In the genomic region with DNA sequence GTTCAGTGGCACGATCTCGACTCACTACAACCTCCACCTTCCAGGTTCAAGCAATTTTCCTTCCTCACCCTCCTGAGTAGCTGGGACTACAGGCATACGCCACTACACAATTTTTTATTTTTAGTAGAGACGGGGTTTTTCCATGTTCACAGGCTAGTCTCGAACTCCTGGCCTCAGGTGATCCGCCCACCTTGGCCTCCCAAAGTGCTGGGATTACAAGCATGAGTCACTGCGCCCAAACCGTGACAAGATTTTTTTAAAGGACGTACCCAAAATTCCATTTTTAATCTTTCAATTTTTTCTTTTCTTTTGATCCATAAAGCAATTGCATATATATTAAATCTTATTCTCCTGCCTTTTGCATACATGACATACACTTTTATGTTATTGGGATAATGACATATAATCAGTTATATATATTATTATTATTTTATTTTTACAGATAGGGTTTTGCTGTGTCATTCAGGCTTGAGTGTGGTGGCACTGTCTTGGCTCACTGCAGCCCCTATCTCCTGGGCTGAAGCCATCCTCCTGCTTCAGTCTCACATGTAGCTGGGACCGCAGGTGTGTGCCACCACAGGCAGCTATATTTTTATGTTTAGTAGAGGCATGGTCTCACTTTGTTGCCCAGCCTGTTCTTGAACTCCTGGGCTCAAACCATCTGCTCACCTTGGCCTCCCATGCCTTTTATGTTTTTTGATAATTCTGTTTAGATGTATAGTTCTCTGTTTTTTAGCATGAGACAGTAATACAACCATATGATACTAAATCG, we compare ENCODE assay signal across 2 cellular contexts.
A peak's percentile ranks its signal among the peaks of the same experiment; 100 is the strongest.
TF ChIP-seq lines count a peak whose summit lies in the region.

No MANE protein-coding gene starts in this region.

TF ChIP-seq in HCT116, 20 proteins besides CTCF, POLR2A, EP300 and RAD21 (continued from another document):
- TF ChIP-seq ZBTB33 (IDR thresholded peaks at IDR 0.05; ENCODE audit: extremely low read depth, insufficient replicate concordance, low read length) (no peak), EGR1 (IDR thresholded peaks at IDR 0.05; ENCODE audit: low read depth) (0 out of 2 replicates have a peak, but pooled peaks have one; percentile 44), CEBPB (IDR thresholded peaks at IDR 0.05; ENCODE audit: low read depth) (no peak), FOSL1 (IDR thresholded peaks at IDR 0.05; ENCODE audit: low read depth) (no peak)
- TF ChIP-seq, protein P1, sequence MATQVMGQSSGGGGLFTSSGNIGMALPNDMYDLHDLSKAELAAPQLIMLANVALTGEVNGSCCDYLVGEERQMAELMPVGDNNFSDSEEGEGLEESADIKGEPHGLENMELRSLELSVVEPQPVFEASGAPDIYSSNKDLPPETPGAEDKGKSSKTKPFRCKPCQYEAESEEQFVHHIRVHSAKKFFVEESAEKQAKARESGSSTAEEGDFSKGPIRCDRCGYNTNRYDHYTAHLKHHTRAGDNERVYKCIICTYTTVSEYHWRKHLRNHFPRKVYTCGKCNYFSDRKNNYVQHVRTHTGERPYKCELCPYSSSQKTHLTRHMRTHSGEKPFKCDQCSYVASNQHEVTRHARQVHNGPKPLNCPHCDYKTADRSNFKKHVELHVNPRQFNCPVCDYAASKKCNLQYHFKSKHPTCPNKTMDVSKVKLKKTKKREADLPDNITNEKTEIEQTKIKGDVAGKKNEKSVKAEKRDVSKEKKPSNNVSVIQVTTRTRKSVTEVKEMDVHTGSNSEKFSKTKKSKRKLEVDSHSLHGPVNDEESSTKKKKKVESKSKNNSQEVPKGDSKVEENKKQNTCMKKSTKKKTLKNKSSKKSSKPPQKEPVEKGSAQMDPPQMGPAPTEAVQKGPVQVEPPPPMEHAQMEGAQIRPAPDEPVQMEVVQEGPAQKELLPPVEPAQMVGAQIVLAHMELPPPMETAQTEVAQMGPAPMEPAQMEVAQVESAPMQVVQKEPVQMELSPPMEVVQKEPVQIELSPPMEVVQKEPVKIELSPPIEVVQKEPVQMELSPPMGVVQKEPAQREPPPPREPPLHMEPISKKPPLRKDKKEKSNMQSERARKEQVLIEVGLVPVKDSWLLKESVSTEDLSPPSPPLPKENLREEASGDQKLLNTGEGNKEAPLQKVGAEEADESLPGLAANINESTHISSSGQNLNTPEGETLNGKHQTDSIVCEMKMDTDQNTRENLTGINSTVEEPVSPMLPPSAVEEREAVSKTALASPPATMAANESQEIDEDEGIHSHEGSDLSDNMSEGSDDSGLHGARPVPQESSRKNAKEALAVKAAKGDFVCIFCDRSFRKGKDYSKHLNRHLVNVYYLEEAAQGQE (IDR thresholded peaks at IDR 0.05; ENCODE audit: low read depth) = no peak

TF ChIP-seq in neural cell, 6 proteins besides CTCF, POLR2A, EP300 and RAD21 (continued from another document):
- TF ChIP-seq, protein P1 (IDR thresholded peaks at IDR 0.05; ENCODE audit: borderline replicate concordance) = no peak
- TF ChIP-seq POLR2AphosphoS5 (IDR thresholded peaks at IDR 0.05) = no peak
- TF ChIP-seq EZH2 (IDR thresholded peaks at IDR 0.05; ENCODE audit: borderline replicate concordance, insufficient read depth, low read length, poor library complexity, severe bottlenecking) = no peak
- TF ChIP-seq SMC3 (conservative IDR thresholded peaks at IDR 0.05; ENCODE audit: poor library complexity) = no peak
TF ChIP-seq in neural cell: peak in this region for 0.
